1 cellular context compared by ENCODE assay signal in the genomic region with DNA sequence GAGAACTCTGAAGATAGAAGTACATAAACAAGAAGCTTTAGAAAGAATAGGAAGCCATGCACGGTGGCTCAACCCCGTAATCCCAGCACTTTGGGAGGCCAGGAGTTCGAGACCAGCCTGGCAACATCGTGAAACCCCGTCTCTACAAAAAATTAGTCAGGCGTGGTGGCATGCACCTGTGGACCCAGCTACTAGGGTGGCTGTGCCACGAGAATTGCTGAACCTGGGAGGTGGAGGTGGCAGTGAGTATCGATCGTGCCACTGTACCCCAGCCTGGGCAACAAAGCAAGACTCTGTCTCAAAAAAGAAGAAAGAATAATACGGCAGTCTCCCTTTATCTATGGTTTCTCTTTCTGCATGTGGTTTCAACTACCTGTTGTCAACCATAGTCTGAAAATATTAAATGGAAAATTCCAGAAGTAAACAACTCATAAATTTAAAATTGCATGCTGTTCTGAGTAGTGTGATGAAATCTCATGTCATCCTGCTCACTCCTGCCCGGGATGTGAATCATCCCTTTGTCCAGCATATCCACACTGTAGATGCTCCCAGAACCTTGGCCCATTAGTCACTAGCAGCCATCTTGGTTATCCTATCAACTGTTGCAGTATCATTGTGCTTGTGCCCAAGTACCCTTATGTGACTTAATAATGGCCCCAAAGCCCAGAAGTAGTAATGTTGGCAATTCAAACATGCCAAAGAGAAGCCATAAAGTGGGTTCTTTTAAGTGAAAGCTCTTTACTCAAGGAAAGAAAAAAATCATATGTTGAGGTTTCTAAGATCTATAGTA.
TF ChIP-seq lines count a peak whose summit lies in the region.

No MANE protein-coding gene starts in this region.

TF ChIP-seq in K562, 482 proteins besides CTCF, POLR2A, EP300 and RAD21 (continued from another document and continues in another):
- TF ChIP-seq, protein P1, sequence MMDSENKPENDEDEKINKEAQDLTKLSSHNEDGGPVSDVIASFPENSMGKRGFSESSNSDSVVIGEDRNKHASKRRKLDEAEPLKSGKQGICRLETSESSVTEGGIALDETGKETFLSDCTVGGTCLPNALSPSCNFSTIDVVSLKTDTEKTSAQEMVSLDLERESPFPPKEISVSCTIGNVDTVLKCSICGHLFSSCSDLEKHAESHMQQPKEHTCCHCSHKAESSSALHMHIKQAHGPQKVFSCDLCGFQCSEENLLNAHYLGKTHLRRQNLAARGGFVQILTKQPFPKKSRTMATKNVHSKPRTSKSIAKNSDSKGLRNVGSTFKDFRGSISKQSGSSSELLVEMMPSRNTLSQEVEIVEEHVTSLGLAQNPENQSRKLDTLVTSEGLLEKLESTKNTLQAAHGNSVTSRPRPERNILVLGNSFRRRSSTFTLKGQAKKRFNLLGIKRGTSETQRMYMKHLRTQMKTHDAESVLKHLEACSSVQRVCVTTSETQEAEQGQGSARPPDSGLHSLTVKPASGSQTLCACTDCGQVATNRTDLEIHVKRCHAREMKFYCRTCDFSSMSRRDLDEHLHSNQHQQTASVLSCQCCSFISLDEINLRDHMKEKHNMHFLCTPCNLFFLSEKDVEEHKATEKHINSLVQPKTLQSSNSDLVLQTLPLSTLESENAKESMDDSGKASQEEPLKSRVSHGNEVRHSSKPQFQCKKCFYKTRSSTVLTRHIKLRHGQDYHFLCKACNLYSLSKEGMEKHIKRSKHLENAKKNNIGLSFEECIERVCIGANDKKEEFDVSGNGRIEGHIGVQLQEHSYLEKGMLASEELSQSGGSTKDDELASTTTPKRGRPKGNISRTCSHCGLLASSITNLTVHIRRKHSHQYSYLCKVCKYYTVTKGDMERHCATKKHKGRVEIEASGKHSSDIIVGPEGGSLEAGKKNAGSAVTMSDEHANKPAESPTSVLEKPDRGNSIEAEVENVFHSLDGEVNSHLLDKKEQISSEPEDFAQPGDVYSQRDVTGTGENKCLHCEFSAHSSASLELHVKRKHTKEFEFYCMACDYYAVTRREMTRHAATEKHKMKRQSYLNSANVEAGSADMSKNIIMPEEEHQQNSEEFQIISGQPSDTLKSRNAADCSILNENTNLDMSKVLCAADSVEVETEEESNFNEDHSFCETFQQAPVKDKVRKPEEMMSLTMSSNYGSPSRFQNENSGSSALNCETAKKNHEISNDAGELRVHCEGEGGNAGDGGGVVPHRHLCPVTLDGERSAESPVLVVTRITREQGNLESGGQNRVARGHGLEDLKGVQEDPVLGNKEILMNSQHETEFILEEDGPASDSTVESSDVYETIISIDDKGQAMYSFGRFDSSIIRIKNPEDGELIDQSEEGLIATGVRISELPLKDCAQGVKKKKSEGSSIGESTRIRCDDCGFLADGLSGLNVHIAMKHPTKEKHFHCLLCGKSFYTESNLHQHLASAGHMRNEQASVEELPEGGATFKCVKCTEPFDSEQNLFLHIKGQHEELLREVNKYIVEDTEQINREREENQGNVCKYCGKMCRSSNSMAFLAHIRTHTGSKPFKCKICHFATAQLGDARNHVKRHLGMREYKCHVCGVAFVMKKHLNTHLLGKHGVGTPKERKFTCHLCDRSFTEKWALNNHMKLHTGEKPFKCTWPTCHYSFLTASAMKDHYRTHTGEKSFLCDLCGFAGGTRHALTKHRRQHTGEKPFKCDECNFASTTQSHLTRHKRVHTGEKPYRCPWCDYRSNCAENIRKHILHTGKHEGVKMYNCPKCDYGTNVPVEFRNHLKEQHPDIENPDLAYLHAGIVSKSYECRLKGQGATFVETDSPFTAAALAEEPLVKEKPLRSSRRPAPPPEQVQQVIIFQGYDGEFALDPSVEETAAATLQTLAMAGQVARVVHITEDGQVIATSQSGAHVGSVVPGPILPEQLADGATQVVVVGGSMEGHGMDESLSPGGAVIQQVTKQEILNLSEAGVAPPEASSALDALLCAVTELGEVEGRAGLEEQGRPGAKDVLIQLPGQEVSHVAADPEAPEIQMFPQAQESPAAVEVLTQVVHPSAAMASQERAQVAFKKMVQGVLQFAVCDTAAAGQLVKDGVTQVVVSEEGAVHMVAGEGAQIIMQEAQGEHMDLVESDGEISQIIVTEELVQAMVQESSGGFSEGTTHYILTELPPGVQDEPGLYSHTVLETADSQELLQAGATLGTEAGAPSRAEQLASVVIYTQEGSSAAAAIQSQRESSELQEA (IDR thresholded peaks at IDR 0.05; ENCODE audit: low read depth): no peak
- TF ChIP-seq RBM39 (optimal IDR thresholded peaks at IDR 0.05; ENCODE audit: low read depth, low read length) (no peak), ZKSCAN3 (CRISPR knock-in tag; IDR thresholded peaks at IDR 0.05) (no peak), ZSCAN29 (IDR thresholded peaks at IDR 0.05) (no peak), HDAC3 (IDR thresholded peaks at IDR 0.05; ENCODE audit: borderline replicate concordance, partially characterized antibody) (no peak), RB1 (IDR thresholded peaks at IDR 0.05; ENCODE audit: low read depth) (no peak), ZFX (CRISPR knock-in tag; IDR thresholded peaks at IDR 0.05) (no peak), POLR2AphosphoS2 (IDR thresholded peaks at IDR 0.05; ENCODE audit: low read length) (no peak), CHCHD3 (CRISPR knock-in tag; IDR thresholded peaks at IDR 0.05) (no peak), ZNF239 (CRISPR knock-in tag; IDR thresholded peaks at IDR 0.05) (peak; percentile 47; the same call in 1 of the 2 replicates), ZNF282 (CRISPR knock-in tag; IDR thresholded peaks at IDR 0.05) (no peak), ZNF253 (CRISPR knock-in tag; conservative IDR thresholded peaks at IDR 0.05) (no peak), STAG1 (CRISPR knock-in tag; IDR thresholded peaks at IDR 0.05; ENCODE audit: borderline replicate concordance) (no peak), ARID2 (IDR thresholded peaks at IDR 0.05) (no peak), ETV1 (tag; conservative IDR thresholded peaks at IDR 0.05; ENCODE audit: low read depth) (no peak; the same call in 1 of the 2 replicates), ARID1B (IDR thresholded peaks at IDR 0.05) (peak; percentile 45; the same call in 1 of the 2 replicates), CREB1 (IDR thresholded peaks at IDR 0.05) (no peak), CREB1 (CRISPR knock-in tag; IDR thresholded peaks at IDR 0.05) (no peak), FOXJ3 (CRISPR knock-in tag; IDR thresholded peaks at IDR 0.05) (no peak), NEUROD1 (IDR thresholded peaks at IDR 0.05; ENCODE audit: borderline replicate concordance, low read depth, low read length, partially characterized antibody) (no peak), SRF (CRISPR knock-in tag; IDR thresholded peaks at IDR 0.05) (no peak), HDAC2 (IDR thresholded peaks at IDR 0.05) (no peak), SRSF1 (IDR thresholded peaks at IDR 0.05; ENCODE audit: low read depth, low read length) (no peak), CHD1 (IDR thresholded peaks at IDR 0.05; ENCODE audit: low read length) (no peak), GTF2A2 (tag; IDR thresholded peaks at IDR 0.05) (peak; percentile 72; the same call in 1 of the 2 replicates), FOXP1 (CRISPR knock-in tag; IDR thresholded peaks at IDR 0.05) (no peak), SRSF7 (optimal IDR thresholded peaks at IDR 0.05; ENCODE audit: low read depth, low read length) (no peak), DNMT1 (IDR thresholded peaks at IDR 0.05) (no peak), ELF2 (CRISPR knock-in tag; IDR thresholded peaks at IDR 0.05) (no peak), NR4A1 (CRISPR knock-in tag; IDR thresholded peaks at IDR 0.05) (no peak), NR4A1 (tag; IDR thresholded peaks at IDR 0.05) (0 out of 2 replicates have a peak, but pooled peaks have one; percentile 30), HCFC1 (IDR thresholded peaks at IDR 0.05; ENCODE audit: low read depth, low read length) (no peak), HNRNPLL (IDR thresholded peaks at IDR 0.05; ENCODE audit: low read depth, low read length, poor library complexity, severe bottlenecking) (no peak), MCM2 (IDR thresholded peaks at IDR 0.05; ENCODE audit: low read depth) (no peak), CAMTA2 (CRISPR knock-in tag; conservative IDR thresholded peaks at IDR 0.05) (no peak), ZNF696 (CRISPR knock-in tag; conservative IDR thresholded peaks at IDR 0.05) (no peak), SIX5 (IDR thresholded peaks at IDR 0.05; ENCODE audit: borderline replicate concordance in 1 of 2, insufficient read depth in 1 of 2, low read depth in 1 of 2, low read length in 2 of 2) (no peak), POLR3A (IDR thresholded peaks at IDR 0.05; ENCODE audit: borderline replicate concordance, extremely low read depth, insufficient read depth, insufficient read length) (no peak), ZNF668 (CRISPR knock-in tag; IDR thresholded peaks at IDR 0.05) (no peak), TEAD4 (IDR thresholded peaks at IDR 0.05; ENCODE audit: low read length) (no peak), TEAD4 (CRISPR knock-in tag; IDR thresholded peaks at IDR 0.05; ENCODE audit: borderline replicate concordance) (no peak), RBM25 (IDR thresholded peaks at IDR 0.05; ENCODE audit: low read depth, low read length, severe bottlenecking) (no peak), GABPA (tag; conservative IDR thresholded peaks at IDR 0.05; ENCODE audit: low read depth) (peak; percentile 41; the same call in 1 of the 2 replicates), EHMT2 (IDR thresholded peaks at IDR 0.05) (no peak), HMGN3 (IDR thresholded peaks at IDR 0.05; ENCODE audit: borderline replicate concordance, extremely low read depth, insufficient read length, low read depth, low read length) (no peak), PHF21A (IDR thresholded peaks at IDR 0.05; ENCODE audit: borderline replicate concordance, low read depth) (no peak)
- TF ChIP-seq, protein P2, sequence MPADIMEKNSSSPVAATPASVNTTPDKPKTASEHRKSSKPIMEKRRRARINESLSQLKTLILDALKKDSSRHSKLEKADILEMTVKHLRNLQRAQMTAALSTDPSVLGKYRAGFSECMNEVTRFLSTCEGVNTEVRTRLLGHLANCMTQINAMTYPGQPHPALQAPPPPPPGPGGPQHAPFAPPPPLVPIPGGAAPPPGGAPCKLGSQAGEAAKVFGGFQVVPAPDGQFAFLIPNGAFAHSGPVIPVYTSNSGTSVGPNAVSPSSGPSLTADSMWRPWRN (IDR thresholded peaks at IDR 0.05; ENCODE audit: low read depth): no peak
- TF ChIP-seq, protein P3, sequence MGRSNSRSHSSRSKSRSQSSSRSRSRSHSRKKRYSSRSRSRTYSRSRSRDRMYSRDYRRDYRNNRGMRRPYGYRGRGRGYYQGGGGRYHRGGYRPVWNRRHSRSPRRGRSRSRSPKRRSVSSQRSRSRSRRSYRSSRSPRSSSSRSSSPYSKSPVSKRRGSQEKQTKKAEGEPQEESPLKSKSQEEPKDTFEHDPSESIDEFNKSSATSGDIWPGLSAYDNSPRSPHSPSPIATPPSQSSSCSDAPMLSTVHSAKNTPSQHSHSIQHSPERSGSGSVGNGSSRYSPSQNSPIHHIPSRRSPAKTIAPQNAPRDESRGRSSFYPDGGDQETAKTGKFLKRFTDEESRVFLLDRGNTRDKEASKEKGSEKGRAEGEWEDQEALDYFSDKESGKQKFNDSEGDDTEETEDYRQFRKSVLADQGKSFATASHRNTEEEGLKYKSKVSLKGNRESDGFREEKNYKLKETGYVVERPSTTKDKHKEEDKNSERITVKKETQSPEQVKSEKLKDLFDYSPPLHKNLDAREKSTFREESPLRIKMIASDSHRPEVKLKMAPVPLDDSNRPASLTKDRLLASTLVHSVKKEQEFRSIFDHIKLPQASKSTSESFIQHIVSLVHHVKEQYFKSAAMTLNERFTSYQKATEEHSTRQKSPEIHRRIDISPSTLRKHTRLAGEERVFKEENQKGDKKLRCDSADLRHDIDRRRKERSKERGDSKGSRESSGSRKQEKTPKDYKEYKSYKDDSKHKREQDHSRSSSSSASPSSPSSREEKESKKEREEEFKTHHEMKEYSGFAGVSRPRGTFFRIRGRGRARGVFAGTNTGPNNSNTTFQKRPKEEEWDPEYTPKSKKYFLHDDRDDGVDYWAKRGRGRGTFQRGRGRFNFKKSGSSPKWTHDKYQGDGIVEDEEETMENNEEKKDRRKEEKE (IDR thresholded peaks at IDR 0.05; ENCODE audit: borderline replicate concordance in 1 of 2, control insufficient read depth in 1 of 2, low read depth in 2 of 2, low read length in 1 of 2): no peak
- TF ChIP-seq, protein P4, sequence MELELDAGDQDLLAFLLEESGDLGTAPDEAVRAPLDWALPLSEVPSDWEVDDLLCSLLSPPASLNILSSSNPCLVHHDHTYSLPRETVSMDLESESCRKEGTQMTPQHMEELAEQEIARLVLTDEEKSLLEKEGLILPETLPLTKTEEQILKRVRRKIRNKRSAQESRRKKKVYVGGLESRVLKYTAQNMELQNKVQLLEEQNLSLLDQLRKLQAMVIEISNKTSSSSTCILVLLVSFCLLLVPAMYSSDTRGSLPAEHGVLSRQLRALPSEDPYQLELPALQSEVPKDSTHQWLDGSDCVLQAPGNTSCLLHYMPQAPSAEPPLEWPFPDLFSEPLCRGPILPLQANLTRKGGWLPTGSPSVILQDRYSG (tag; conservative IDR thresholded peaks at IDR 0.05; ENCODE audit: low read depth): no peak
- TF ChIP-seq, protein P5, sequence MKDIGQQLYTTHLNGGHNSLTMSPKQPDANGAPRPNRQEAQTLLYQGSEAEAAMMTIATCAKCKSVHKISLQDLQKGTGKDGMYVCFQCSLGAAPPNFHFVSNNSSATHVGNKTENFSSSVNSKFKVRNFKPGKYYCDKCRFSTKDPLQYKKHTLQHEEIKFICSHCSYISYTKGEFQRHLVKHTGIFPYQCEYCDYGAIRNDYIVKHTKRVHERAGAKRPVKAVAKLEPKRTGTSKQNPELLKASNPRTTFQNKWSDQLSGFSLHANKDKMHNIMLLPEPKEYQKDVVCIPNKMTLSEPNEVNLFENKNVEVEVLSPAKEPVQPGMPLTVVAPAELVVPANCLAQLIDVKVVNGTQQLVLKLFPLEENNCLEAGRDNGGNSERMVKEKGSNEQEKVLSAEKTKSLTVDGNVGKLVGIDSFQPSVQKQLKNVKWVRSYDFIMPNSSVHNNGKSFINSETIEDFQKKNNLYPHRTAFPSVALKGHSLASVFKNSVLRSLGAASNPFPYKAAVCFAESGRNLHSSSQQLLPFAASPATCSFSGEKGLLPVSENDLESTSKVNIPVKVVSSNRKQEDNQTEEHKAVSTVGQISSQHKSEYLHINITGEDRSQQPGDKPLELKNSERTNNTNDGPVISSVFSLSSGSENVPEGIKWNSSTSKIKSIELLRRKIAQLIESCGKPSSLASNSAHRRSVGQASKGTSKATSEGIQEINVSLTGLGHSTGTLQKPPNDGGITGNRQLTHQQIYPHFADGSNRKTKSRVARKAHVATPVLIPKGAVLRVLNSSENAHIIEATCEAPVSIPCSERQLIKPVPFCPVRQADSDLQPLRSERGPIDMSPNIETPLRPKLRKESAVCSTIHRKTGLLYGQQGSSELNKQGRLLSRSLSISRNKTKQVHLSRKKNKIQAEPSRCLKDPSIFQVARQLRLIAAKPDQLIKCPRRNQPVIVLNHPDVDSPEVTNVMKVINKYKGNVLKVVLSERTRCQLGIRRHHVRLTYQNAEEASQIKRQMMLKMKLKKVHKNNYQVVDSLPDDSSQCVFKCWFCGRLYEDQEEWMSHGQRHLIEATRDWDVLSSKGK (CRISPR knock-in tag; IDR thresholded peaks at IDR 0.05): no peak
- TF ChIP-seq, protein P6, sequence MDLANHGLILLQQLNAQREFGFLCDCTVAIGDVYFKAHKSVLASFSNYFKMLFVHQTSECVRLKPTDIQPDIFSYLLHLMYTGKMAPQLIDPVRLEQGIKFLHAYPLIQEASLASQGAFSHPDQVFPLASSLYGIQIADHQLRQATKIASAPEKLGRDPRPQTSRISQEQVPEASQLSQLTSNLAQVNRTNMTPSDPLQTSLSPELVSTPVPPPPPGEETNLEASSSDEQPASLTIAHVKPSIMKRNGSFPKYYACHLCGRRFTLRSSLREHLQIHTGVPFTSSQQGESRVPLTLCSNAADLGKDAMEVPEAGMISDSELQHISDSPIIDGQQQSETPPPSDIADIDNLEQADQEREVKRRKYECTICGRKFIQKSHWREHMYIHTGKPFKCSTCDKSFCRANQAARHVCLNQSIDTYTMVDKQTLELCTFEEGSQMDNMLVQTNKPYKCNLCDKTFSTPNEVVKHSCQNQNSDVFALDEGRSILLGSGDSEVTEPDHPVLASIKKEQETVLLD (IDR thresholded peaks at IDR 0.05): no peak
